ENCODE assay signal across 1 cellular context in genomic region chr16:85614338-85615013, GRCh38.
TF ChIP-seq lines count a peak whose summit lies in the region.

No MANE protein-coding gene starts in this region.

TF ChIP-seq in K562, 482 proteins besides CTCF, POLR2A, EP300 and RAD21 (continued from another document and continues in another):
- TF ChIP-seq E2F4 (CRISPR knock-in tag; IDR thresholded peaks at IDR 0.05; ENCODE audit: low read depth) = peak; percentile 63; the same call in 1 of the 2 replicates
- TF ChIP-seq NFXL1 (CRISPR knock-in tag; IDR thresholded peaks at IDR 0.05) = no peak
- TF ChIP-seq HNRNPK (IDR thresholded peaks at IDR 0.05; ENCODE audit: low read depth, low read length, poor library complexity, severe bottlenecking) = no peak
- peak; percentile 76; the same call in 1 of the 2 replicates for TF ChIP-seq BRD4 (IDR thresholded peaks at IDR 0.05)
- peak; percentile 18 for TF ChIP-seq HNRNPLL (IDR thresholded peaks at IDR 0.05; ENCODE audit: low read depth, low read length, poor library complexity, severe bottlenecking)
- TF ChIP-seq MXI1 (IDR thresholded peaks at IDR 0.05; ENCODE audit: low read depth, low read length) = peak; percentile 42; the same call in 1 of the 2 replicates
- TF ChIP-seq KLF10 (CRISPR knock-in tag; IDR thresholded peaks at IDR 0.05) = no peak
- TF ChIP-seq ZNF511 (CRISPR knock-in tag; IDR thresholded peaks at IDR 0.05) = no peak
- no peak for TF ChIP-seq ZBTB5 (IDR thresholded peaks at IDR 0.05)
- TF ChIP-seq CHD1 (IDR thresholded peaks at IDR 0.05; ENCODE audit: low read length) = peak; percentile 15
- TF ChIP-seq BCLAF1 (IDR thresholded peaks at IDR 0.05; ENCODE audit: borderline replicate concordance in 1 of 2, control insufficient read depth in 1 of 2, low read depth in 2 of 2, low read length in 1 of 2) = no peak
- TF ChIP-seq ZNF311 (CRISPR knock-in tag; IDR thresholded peaks at IDR 0.05) = no peak
- no peak for TF ChIP-seq ZNF77 (CRISPR knock-in tag; IDR thresholded peaks at IDR 0.05)
- TF ChIP-seq CUX1 (CRISPR knock-in tag; IDR thresholded peaks at IDR 0.05) = no peak
- TF ChIP-seq ZBTB9 (CRISPR knock-in tag; IDR thresholded peaks at IDR 0.05) = no peak
- TF ChIP-seq MEIS2 (IDR thresholded peaks at IDR 0.05; ENCODE audit: partially characterized antibody) = no peak
- no peak for TF ChIP-seq BMI1 (IDR thresholded peaks at IDR 0.05; ENCODE audit: low read length)
- no peak for TF ChIP-seq MLX (CRISPR knock-in tag; conservative IDR thresholded peaks at IDR 0.05)
- no peak for TF ChIP-seq RERE (CRISPR knock-in tag; IDR thresholded peaks at IDR 0.05; ENCODE audit: borderline replicate concordance)
- no peak for TF ChIP-seq HLTF (IDR thresholded peaks at IDR 0.05)
- TF ChIP-seq E2F1 (CRISPR knock-in tag; IDR thresholded peaks at IDR 0.05) = no peak
- TF ChIP-seq ZNF175 (CRISPR knock-in tag; IDR thresholded peaks at IDR 0.05; ENCODE audit: low read depth) = no peak
- 0 out of 2 replicates have a peak, but pooled peaks have one; percentile 8 for TF ChIP-seq TEAD4 (IDR thresholded peaks at IDR 0.05; ENCODE audit: low read length)
- no peak for TF ChIP-seq TEAD4 (CRISPR knock-in tag; IDR thresholded peaks at IDR 0.05; ENCODE audit: borderline replicate concordance)
- no peak for TF ChIP-seq NFYB (IDR thresholded peaks at IDR 0.05; ENCODE audit: extremely low read depth, insufficient read length)
- TF ChIP-seq PREB (CRISPR knock-in tag; IDR thresholded peaks at IDR 0.05) = no peak
- peak; percentile 71 for TF ChIP-seq RBFOX2 (IDR thresholded peaks at IDR 0.05; ENCODE audit: low read depth, low read length)
- no peak for TF ChIP-seq ZNF561 (CRISPR knock-in tag; conservative IDR thresholded peaks at IDR 0.05)
- TF ChIP-seq POLR2AphosphoS5 (IDR thresholded peaks at IDR 0.05; ENCODE audit: control insufficient read depth, insufficient read depth, low read depth, low read length) = peak; percentile 4; the same call in 1 of the 2 replicates
- 0 out of 2 replicates have a peak, but pooled peaks have one; percentile 1 for TF ChIP-seq FOSL1 (tag; conservative IDR thresholded peaks at IDR 0.05)
- TF ChIP-seq ZFX (CRISPR knock-in tag; IDR thresholded peaks at IDR 0.05) = no peak
- no peak for TF ChIP-seq RBBP5 (IDR thresholded peaks at IDR 0.05; ENCODE audit: borderline replicate concordance, insufficient read depth, low read length, poor library complexity, severe bottlenecking)
- peak; percentile 50; the same call in 1 of the 2 replicates for TF ChIP-seq ZNF740 (CRISPR knock-in tag; IDR thresholded peaks at IDR 0.05)
- no peak for TF ChIP-seq ZNF740 (tag; IDR thresholded peaks at IDR 0.05)
